Comparison of ENCODE assay signal across 18 cellular contexts in genomic region chr4:69493515-69493914, GRCh38. TPM values are rescaled to one million over a fixed set of nuclear protein-coding genes. Genes with fewer than 3 reads are reported as not detected.
DNase-seq lines count a peak whose midpoint lies in the region; ATAC-seq and TF ChIP-seq lines count a peak whose summit lies in the region.
"Had no signal": no experiment of that assay in that cellular context is flagged by ENCODE, and none has a peak within 500 bp of the region (broad histone marks: within the 10 kb centered on the region; RNA-seq: fewer than 3 reads in every experiment).

No MANE protein-coding gene starts in this region.

- H3K9ac ChIP-seq in liver (ENCODE audit: low read depth in 1 of 2, low read length in 2 of 2), result peak overlapping the region; percentile 94 to 98

- DNase-seq in DMS53 treated with DMSO at 0.1 percent for 48 hours (lab: John Stamatoyannopoulos, UW; ENCODE audit: unreplicated experiment) (peak; percentile 55), NCI-H510A treated with DMSO at 0.1 percent for 48 hours (lab: John Stamatoyannopoulos, UW) (peak; percentile 85), left lobe of liver (ENCODE audit: low spot score) (no peak), ascending aorta (ENCODE audit: low spot score in 2 of 2) (no peak)
- no peak for DNase-seq in central memory CD4-positive, alpha-beta T cell
- no peak for DNase-seq in activated naive CD8-positive, alpha-beta T cell treated with anti-CD3 and anti-CD28 coated beads, Interleukin-2, amount 50 U/mL, for 24 hours
- DNase-seq: C1 segment of cervical spinal cord; Calu3; CD4-positive, alpha-beta memory T cell; COR-L47; DND-41; GOT3; HCEC 1CT had no signal

- intact Hi-C loops in ascending aorta (cut with DNase I), result no loop called here

- peaks cover 0 to 38% (median 15%) of the 10 kb centered on the region in 4 donors for H3K4me1 ChIP-seq in liver (ENCODE audit: control insufficient read depth in 4 of 4, insufficient read depth in 4 of 4, low read length in 3 of 4)
- H3K4me1 ChIP-seq in ascending aorta, result no peaks in the 10 kb centered on the region

- H3K4me1 Mint-ChIP-seq in activated naive CD8-positive, alpha-beta T cell treated with anti-CD3 and anti-CD28 coated beads, Interleukin-2, amount 50 U/mL, for 24 hours, result no peaks in the 10 kb centered on the region
- H3K4me1 Mint-ChIP-seq: CD4-positive, alpha-beta memory T cell had no signal

- H3K27me3 ChIP-seq in liver (ENCODE audit: control insufficient read depth in 4 of 4, insufficient read depth in 4 of 4, low read length in 3 of 4) (no peaks in the 10 kb centered on the region), ascending aorta (no peaks in the 10 kb centered on the region)

- H3K9me3 ChIP-seq in liver (ENCODE audit: control insufficient read depth in 4 of 4, low read length in 3 of 4), result no peaks in the 10 kb centered on the region
- H3K9me3 ChIP-seq in ascending aorta, result no peaks in the 10 kb centered on the region

- ATAC-seq in left lobe of liver, result peak; percentile 45
- ATAC-seq in HG03432 (IDR thresholded peaks at IDR 0.05; ENCODE audit: unreplicated experiment), result no peak
- ATAC-seq in activated naive CD8-positive, alpha-beta T cell treated with anti-CD3 and anti-CD28 coated beads, Interleukin-2, amount 50 U/mL, for 24 hours, result no peak

- no peaks in the 10 kb centered on the region for H3K27me3 Mint-ChIP-seq in activated naive CD8-positive, alpha-beta T cell treated with anti-CD3 and anti-CD28 coated beads, Interleukin-2, amount 50 U/mL, for 24 hours
- H3K27me3 Mint-ChIP-seq: CD4-positive, alpha-beta memory T cell had no signal

- peak; percentile 40 to 64 for TF ChIP-seq RAD21 in liver (IDR thresholded peaks at IDR 0.05)

- no peaks in the 10 kb centered on the region for H3K36me3 Mint-ChIP-seq in activated naive CD8-positive, alpha-beta T cell treated with anti-CD3 and anti-CD28 coated beads, Interleukin-2, amount 50 U/mL, for 24 hours (ENCODE audit: low read depth)
- H3K36me3 Mint-ChIP-seq: CD4-positive, alpha-beta memory T cell had no signal

- H3K4me3 Mint-ChIP-seq in activated naive CD8-positive, alpha-beta T cell treated with anti-CD3 and anti-CD28 coated beads, Interleukin-2, amount 50 U/mL, for 24 hours, result no peak overlapping the region
- H3K4me3 Mint-ChIP-seq: CD4-positive, alpha-beta memory T cell had no signal

- H3K27ac Mint-ChIP-seq in activated naive CD8-positive, alpha-beta T cell treated with anti-CD3 and anti-CD28 coated beads, Interleukin-2, amount 50 U/mL, for 24 hours, result no peak overlapping the region
- H3K27ac Mint-ChIP-seq: CD4-positive, alpha-beta memory T cell had no signal

- WGBS in liver, result 27% methylated on average over 6 of the region's 6 CpGs

- H3K36me3 ChIP-seq in liver (ENCODE audit: control insufficient read depth in 4 of 4, insufficient read depth in 3 of 4, low read depth in 1 of 4, low read length in 3 of 4), result peaks cover 0 to 29% (median 3%) of the 10 kb centered on the region in 4 donors
- H3K36me3 ChIP-seq in ascending aorta, result no peaks in the 10 kb centered on the region

- H3K27ac ChIP-seq in liver (ENCODE audit: low read depth in 1 of 2, low read length in 2 of 2) (peak overlapping the region; percentile 81 to 88), ascending aorta (no peak overlapping the region)

- H3K9me3 Mint-ChIP-seq in activated naive CD8-positive, alpha-beta T cell treated with anti-CD3 and anti-CD28 coated beads, Interleukin-2, amount 50 U/mL, for 24 hours, result no peaks in the 10 kb centered on the region

- TF ChIP-seq CTCF in liver (IDR thresholded peaks at IDR 0.05; ENCODE audit: low read depth, low read length, missing input control) (no peak), ascending aorta (IDR thresholded peaks at IDR 0.05) (no peak)

- H3K4me3 ChIP-seq in liver (ENCODE audit: low read depth in 1 of 3, low read length in 3 of 3) (peak overlapping the region; percentile 76 to 92 (median 87)), ascending aorta (no peak overlapping the region)

TF ChIP-seq in liver, 16 proteins besides CTCF, POLR2A, EP300 and RAD21:
- TF ChIP-seq YY1 (IDR thresholded peaks at IDR 0.05), result peak; percentile 68
- TF ChIP-seq NR2F2 (IDR thresholded peaks at IDR 0.05), result no peak
- TF ChIP-seq HNF4G (IDR thresholded peaks at IDR 0.05), result no peak
- TF ChIP-seq RXRA (IDR thresholded peaks at IDR 0.05), result peak; percentile 90 to 96
- TF ChIP-seq JUND (IDR thresholded peaks at IDR 0.05), result peak in 1 of 2 donors; percentile 31
- TF ChIP-seq GABPA (IDR thresholded peaks at IDR 0.05 in 1 of 2, conservative IDR thresholded peaks at IDR 0.05 in 1 of 2), result no peak
- peak; percentile 67 for TF ChIP-seq FOXA2 (IDR thresholded peaks at IDR 0.05)
- TF ChIP-seq, protein P1, sequence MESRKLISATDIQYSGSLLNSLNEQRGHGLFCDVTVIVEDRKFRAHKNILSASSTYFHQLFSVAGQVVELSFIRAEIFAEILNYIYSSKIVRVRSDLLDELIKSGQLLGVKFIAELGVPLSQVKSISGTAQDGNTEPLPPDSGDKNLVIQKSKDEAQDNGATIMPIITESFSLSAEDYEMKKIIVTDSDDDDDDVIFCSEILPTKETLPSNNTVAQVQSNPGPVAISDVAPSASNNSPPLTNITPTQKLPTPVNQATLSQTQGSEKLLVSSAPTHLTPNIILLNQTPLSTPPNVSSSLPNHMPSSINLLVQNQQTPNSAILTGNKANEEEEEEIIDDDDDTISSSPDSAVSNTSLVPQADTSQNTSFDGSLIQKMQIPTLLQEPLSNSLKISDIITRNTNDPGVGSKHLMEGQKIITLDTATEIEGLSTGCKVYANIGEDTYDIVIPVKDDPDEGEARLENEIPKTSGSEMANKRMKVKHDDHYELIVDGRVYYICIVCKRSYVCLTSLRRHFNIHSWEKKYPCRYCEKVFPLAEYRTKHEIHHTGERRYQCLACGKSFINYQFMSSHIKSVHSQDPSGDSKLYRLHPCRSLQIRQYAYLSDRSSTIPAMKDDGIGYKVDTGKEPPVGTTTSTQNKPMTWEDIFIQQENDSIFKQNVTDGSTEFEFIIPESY (IDR thresholded peaks at IDR 0.05), result peak; percentile 52
- TF ChIP-seq MAX (IDR thresholded peaks at IDR 0.05), result peak; percentile 30
- no peak for TF ChIP-seq EGR1 (IDR thresholded peaks at IDR 0.05; ENCODE audit: low read depth in 2 of 2)
- peak; percentile 79 for TF ChIP-seq TAF1 (conservative IDR thresholded peaks at IDR 0.05)
- no peak for TF ChIP-seq FOXA1 (IDR thresholded peaks at IDR 0.05)
- peak; percentile 47 for TF ChIP-seq REST (IDR thresholded peaks at IDR 0.05)
- peak; percentile 40 to 58 for TF ChIP-seq HNF4A (conservative IDR thresholded peaks at IDR 0.05)
- TF ChIP-seq, protein P2, sequence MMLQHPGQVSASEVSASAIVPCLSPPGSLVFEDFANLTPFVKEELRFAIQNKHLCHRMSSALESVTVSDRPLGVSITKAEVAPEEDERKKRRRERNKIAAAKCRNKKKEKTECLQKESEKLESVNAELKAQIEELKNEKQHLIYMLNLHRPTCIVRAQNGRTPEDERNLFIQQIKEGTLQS (IDR thresholded peaks at IDR 0.05), result peak; percentile 59
- TF ChIP-seq SP1 (IDR thresholded peaks at IDR 0.05), result peak; percentile 62
TF ChIP-seq in liver: peak in this region for 11.

RNA-seq across cellular contexts. Expression of gene UGT2B4, which starts 2.2 kb away (rescaled TPM):
- total RNA-seq in left lobe of liver (583 TPM), liver (1,000 to 10,000 TPM in 1 of 2 donors, 100 to 1,000 TPM in 1; 247 to 1,448 TPM), ascending aorta (0.32 TPM)
- polyA plus RNA-seq in liver, result 100 to 1,000 TPM; 463 to 623 TPM
- total RNA-seq: A172; A673; Calu3; CD4-positive, alpha-beta memory T cell had no signal
- polyA plus RNA-seq: BJ; CD4-positive, alpha-beta memory T cell had no signal

Comparison
In these comparisons a context has a peak if more than half of its experiments do, and no peak if none do; other contexts are left out.
1. DNase-seq: peak in DMS53 treated with DMSO at 0.1 percent for 48 hours (single experiment) and NCI-H510A treated with DMSO at 0.1 percent for 48 hours (single experiment); none in left lobe of liver (single experiment), central memory CD4-positive, alpha-beta T cell (single experiment), ascending aorta (0 of 2) and activated naive CD8-positive, alpha-beta T cell treated with anti-CD3 and anti-CD28 coated beads, Interleukin-2, amount 50 U/mL, for 24 hours (single experiment).
2. H3K27ac ChIP-seq: peak in liver (2 of 2); none in ascending aorta (0 of 2).
3. H3K4me3 ChIP-seq: peak in liver (3 of 3); none in ascending aorta (0 of 2).
4. RNA of gene UGT2B4, which starts 2.2 kb away (total RNA-seq): 247 to 1,448 TPM in liver and 583 TPM in left lobe of liver (single experiment); 0.32 TPM in ascending aorta (single experiment); every median in the first group is over 100 times any median in the second.